Comparison of ENCODE assay signal across 11 cellular contexts in the genomic region with DNA sequence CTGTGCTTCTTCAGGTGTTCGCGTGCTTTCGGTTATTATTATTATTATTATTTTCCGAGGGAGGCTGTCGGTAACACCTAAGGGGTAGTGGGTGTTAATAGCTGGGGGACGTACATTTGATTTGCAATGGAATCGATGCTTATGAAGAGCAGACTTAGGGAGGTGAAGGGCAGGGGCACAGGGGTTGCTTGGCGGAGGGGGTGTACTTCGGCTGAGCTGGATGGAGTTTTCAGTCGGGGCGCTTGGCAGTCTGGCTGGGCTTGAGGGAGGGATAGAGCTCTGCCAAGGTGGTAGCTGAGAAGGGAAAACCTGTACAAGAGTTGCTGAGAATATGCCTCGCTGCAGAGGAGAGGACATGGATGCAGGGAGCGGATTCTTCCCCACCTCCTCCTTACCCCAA. TPM values are rescaled to one million over a fixed set of nuclear protein-coding genes. Genes with fewer than 3 reads are reported as not detected.
DNase-seq lines count a peak whose midpoint lies in the region; ATAC-seq and TF ChIP-seq lines count a peak whose summit lies in the region.
"Had no signal": no experiment of that assay in that cellular context is flagged by ENCODE, and none has a peak within 500 bp of the region (broad histone marks: within the 10 kb centered on the region; RNA-seq: fewer than 3 reads in every experiment).

No MANE protein-coding gene starts in this region.

- ATAC-seq in GM18907 (IDR thresholded peaks at IDR 0.05; ENCODE audit: unreplicated experiment): no peak
- ATAC-seq in HG03439 (IDR thresholded peaks at IDR 0.05; ENCODE audit: unreplicated experiment): no peak
- ATAC-seq: naive thymus-derived CD4-positive, alpha-beta T cell had no signal

- H3K9me3 ChIP-seq in ectodermal cell (ENCODE audit: control insufficient read depth, low read length) (no peaks in the 10 kb centered on the region), Karpas-422 (ENCODE audit: low read length) (peaks cover 32% of the 10 kb centered on the region)

- H3K27me3 Mint-ChIP-seq in nephron (ENCODE audit: low read depth): peaks cover 88% of the 10 kb centered on the region
- peaks cover 24% of the 10 kb centered on the region for H3K27me3 Mint-ChIP-seq in activated CD4-positive, alpha-beta memory T cell treated with anti-CD3 and anti-CD28 coated beads, Interleukin-2, amount 10 ng/mL, durations not matched to agents 7 days and 5 days

- H3K27me3 ChIP-seq in ectodermal cell (ENCODE audit: control insufficient read depth, insufficient read depth, low read length, poor library complexity, severe bottlenecking): peaks cover 49% of the 10 kb centered on the region
- H3K27me3 ChIP-seq in Karpas-422 (ENCODE audit: low read length): no peaks in the 10 kb centered on the region

- H2AFZ ChIP-seq in Karpas-422 (ENCODE audit: low read length): no peak overlapping the region

- CTCF ChIA-PET in activated CD4-positive, alpha-beta memory T cell treated with anti-CD3 and anti-CD28 coated beads, Interleukin-2, amount 10 ng/mL, durations not matched to agents 7 days and 5 days (lab: Charles Lee): no interaction called here

- no peaks in the 10 kb centered on the region for H3K36me3 Mint-ChIP-seq in nephron (ENCODE audit: low read depth)
- H3K36me3 Mint-ChIP-seq in activated CD4-positive, alpha-beta memory T cell treated with anti-CD3 and anti-CD28 coated beads, Interleukin-2, amount 10 ng/mL, durations not matched to agents 7 days and 5 days (ENCODE audit: low read depth): no peaks in the 10 kb centered on the region

- H3K4me3 Mint-ChIP-seq in nephron: peak overlapping the region; percentile 82 to 89 (median 83)
- H3K4me3 Mint-ChIP-seq in activated CD4-positive, alpha-beta memory T cell treated with anti-CD3 and anti-CD28 coated beads, Interleukin-2, amount 10 ng/mL, durations not matched to agents 7 days and 5 days: no peak overlapping the region

- H3K27ac Mint-ChIP-seq in nephron: no peak overlapping the region
- H3K27ac Mint-ChIP-seq in activated CD4-positive, alpha-beta memory T cell treated with anti-CD3 and anti-CD28 coated beads, Interleukin-2, amount 10 ng/mL, durations not matched to agents 7 days and 5 days: no peak overlapping the region
- H3K27ac Mint-ChIP-seq: naive thymus-derived CD4-positive, alpha-beta T cell had no signal

- TF ChIP-seq CTCF in nephron (IDR thresholded peaks at IDR 0.05; ENCODE audit: unreplicated experiment in 3 of 3): no peak

- no peaks in the 10 kb centered on the region for H3K9me2 ChIP-seq in Karpas-422 (replicated peaks; ENCODE audit: insufficient read depth, low read length)

- POLR2A ChIA-PET in activated CD4-positive, alpha-beta memory T cell treated with anti-CD3 and anti-CD28 coated beads, Interleukin-2, amount 10 ng/mL, durations not matched to agents 7 days and 5 days (lab: Charles Lee): no interaction called here

- 6 to 8% methylated on average over 12 to 13 of the region's 13 CpGs for WGBS in ectodermal cell, 2 experiments

- H3K9me3 Mint-ChIP-seq in nephron: no peaks in the 10 kb centered on the region
- no peaks in the 10 kb centered on the region for H3K9me3 Mint-ChIP-seq in activated CD4-positive, alpha-beta memory T cell treated with anti-CD3 and anti-CD28 coated beads, Interleukin-2, amount 10 ng/mL, durations not matched to agents 7 days and 5 days

- H3K36me3 ChIP-seq in ectodermal cell (ENCODE audit: control insufficient read depth, insufficient read depth, low read length) (no peaks in the 10 kb centered on the region), Karpas-422 (ENCODE audit: insufficient read depth, low read length) (no peaks in the 10 kb centered on the region)

- H3K27ac ChIP-seq in ectodermal cell (ENCODE audit: insufficient read depth, low read depth, low read length, poor library complexity, severe bottlenecking): no peak overlapping the region
- no peak overlapping the region for H3K27ac ChIP-seq in Karpas-422 (ENCODE audit: low read length)
- H3K27ac ChIP-seq: foreskin keratinocyte had no signal

- peak; percentile 26 for DNase-seq in D341Med (ENCODE audit: low spot score)
- peak; percentile 82 for DNase-seq in NCI-H1092 treated with DMSO at 0.1 percent for 48 hours (lab: John Stamatoyannopoulos, UW)
- no peak for DNase-seq in activated CD4-positive, alpha-beta memory T cell treated with anti-CD3 and anti-CD28 coated beads, Interleukin-2, amount 10 ng/mL, durations not matched to agents 7 days and 5 days
- no peak for DNase-seq in Karpas-422
- DNase-seq: activated naive CD4-positive, alpha-beta T cell had no signal

- peaks cover 5% of the 10 kb centered on the region for H3K4me1 Mint-ChIP-seq in nephron
- peaks cover 6% of the 10 kb centered on the region for H3K4me1 Mint-ChIP-seq in activated CD4-positive, alpha-beta memory T cell treated with anti-CD3 and anti-CD28 coated beads, Interleukin-2, amount 10 ng/mL, durations not matched to agents 7 days and 5 days

- H4K20me1 ChIP-seq in Karpas-422 (ENCODE audit: insufficient read depth, low read depth, low read length): no peaks in the 10 kb centered on the region

- H3K9ac ChIP-seq in Karpas-422 (ENCODE audit: low read length): no peak overlapping the region

- no peaks in the 10 kb centered on the region for H3K79me2 ChIP-seq in Karpas-422 (ENCODE audit: low read length)

- no peak overlapping the region for H3K4me2 ChIP-seq in Karpas-422 (ENCODE audit: low read depth, low read length, poor library complexity, severe bottlenecking)

- H3K4me1 ChIP-seq in ectodermal cell (ENCODE audit: control insufficient read depth, insufficient read depth, low read length) (peaks cover 5% of the 10 kb centered on the region), Karpas-422 (ENCODE audit: low read length) (no peaks in the 10 kb centered on the region)

- H3K4me3 ChIP-seq in ectodermal cell (ENCODE audit: insufficient read depth, low read depth, low read length) (peak overlapping the region; percentile 54), Karpas-422 (ENCODE audit: low read length) (no peak overlapping the region)

RNA-seq across cellular contexts. Expression of a gene that starts 0.6 kb away (rescaled TPM):
- 84.8 TPM for polyA plus RNA-seq in ectodermal cell (2013, experiment 1 of 4)
- polyA plus RNA-seq in ectodermal cell (2013, experiment 2 of 4): 89.2 TPM
- polyA plus RNA-seq in ectodermal cell (2013, experiment 3 of 4): 76.7 TPM
- 85.7 TPM for polyA plus RNA-seq in ectodermal cell (2013, experiment 4 of 4)
- total RNA-seq in activated CD4-positive, alpha-beta memory T cell treated with anti-CD3 and anti-CD28 coated beads, Interleukin-2, amount 10 ng/mL, durations not matched to agents 7 days and 5 days: not detected
- 0.32 and 0.63 TPM in 2 replicates for total RNA-seq in Karpas-422 (2014; rRNA removed; shearing (Covaris generic); ENCODE audit: low replicate concordance)
- polyA plus RNA-seq: naive thymus-derived CD4-positive, alpha-beta T cell had no signal

Comparison
In these comparisons a context has a peak if more than half of its experiments do, and no peak if none do; other contexts are left out.
1. DNase-seq: peak in D341Med (single experiment) and NCI-H1092 treated with DMSO at 0.1 percent for 48 hours (single experiment); none in activated CD4-positive, alpha-beta memory T cell treated with anti-CD3 and anti-CD28 coated beads, Interleukin-2, amount 10 ng/mL, durations not matched to agents 7 days and 5 days (single experiment) and Karpas-422 (single experiment).